ENCODE assay signal across 8 cellular contexts in genomic region chr1:176073524-176074157, GRCh38.
DNase-seq lines count a peak whose midpoint lies in the region; ATAC-seq lines count a peak whose summit lies in the region.

No MANE protein-coding gene starts in this region.

- peaks cover 27% of the 10 kb centered on the region for H3K9me3 Mint-ChIP-seq in activated T-helper 2 cell treated with anti-CD3 and anti-CD28 coated beads, Interferon-gamma antibody, Interleukin-2, Interleukin-4, amounts not matched to agents 10 μg/mL and 5 μg/mL and 100 μg/mL, durations not matched to agents 14 hours and 24 hours and 36 hours

- H3K4me3 Mint-ChIP-seq in activated T-helper 2 cell treated with anti-CD3 and anti-CD28 coated beads, Interferon-gamma antibody, Interleukin-2, Interleukin-4, amounts not matched to agents 10 μg/mL and 5 μg/mL and 100 μg/mL, durations not matched to agents 14 hours and 24 hours and 36 hours (ENCODE audit: low read depth) = no peak overlapping the region

- peaks cover 47% of the 10 kb centered on the region for H3K36me3 Mint-ChIP-seq in activated T-helper 2 cell treated with anti-CD3 and anti-CD28 coated beads, Interferon-gamma antibody, Interleukin-2, Interleukin-4, amounts not matched to agents 10 μg/mL and 5 μg/mL and 100 μg/mL, durations not matched to agents 14 hours and 24 hours and 36 hours (ENCODE audit: low read depth)

- no peaks in the 10 kb centered on the region for H3K27me3 Mint-ChIP-seq in activated T-helper 2 cell treated with anti-CD3 and anti-CD28 coated beads, Interferon-gamma antibody, Interleukin-2, Interleukin-4, amounts not matched to agents 10 μg/mL and 5 μg/mL and 100 μg/mL, durations not matched to agents 14 hours and 24 hours and 36 hours (ENCODE audit: low read depth)

- peak; percentile 54 for ATAC-seq in Right ventricle myocardium inferior
- ATAC-seq in HG02938 (IDR thresholded peaks at IDR 0.05; ENCODE audit: unreplicated experiment) = peak; percentile 78

- DNase-seq in Right ventricle myocardium inferior (ENCODE audit: missing footprints) (no peak), cardiac septum (ENCODE audit: low spot score) (no peak), NCI-H226 (peak; percentile 5), globus pallidus (ENCODE audit: low spot score) (peak; percentile 75), pons (ENCODE audit: low spot score) (peak; percentile 88)
- DNase-seq in activated CD4-positive, alpha-beta T cell treated with anti-CD3 and anti-CD28 coated beads, Interleukin-2, amount 50 U/mL, for 1 hour = peak; percentile 13
- no peak for DNase-seq in activated T-helper 2 cell treated with anti-CD3 and anti-CD28 coated beads, Interferon-gamma antibody, Interleukin-2, Interleukin-4, amounts not matched to agents 10 μg/mL and 5 μg/mL and 100 μg/mL, durations not matched to agents 14 hours and 24 hours and 36 hours (ENCODE audit: low spot score)

- no peak overlapping the region for H3K27ac Mint-ChIP-seq in activated T-helper 2 cell treated with anti-CD3 and anti-CD28 coated beads, Interferon-gamma antibody, Interleukin-2, Interleukin-4, amounts not matched to agents 10 μg/mL and 5 μg/mL and 100 μg/mL, durations not matched to agents 14 hours and 24 hours and 36 hours

- H3K4me1 Mint-ChIP-seq in activated T-helper 2 cell treated with anti-CD3 and anti-CD28 coated beads, Interferon-gamma antibody, Interleukin-2, Interleukin-4, amounts not matched to agents 10 μg/mL and 5 μg/mL and 100 μg/mL, durations not matched to agents 14 hours and 24 hours and 36 hours (ENCODE audit: low read depth) = peaks cover under 1% of the 10 kb centered on the region

- intact Hi-C loops in Right ventricle myocardium inferior (cut with DNase I) (loop anchor here (5.0 to 10.0 kb wide), 3 partner anchors 589 to 921 kb away; no protein-coding TSS in a partner anchor), cardiac septum (cut with DNase I) (loop anchor here (2.0 to 5.0 kb wide), 3 partner anchors 593 to 921 kb away; no protein-coding TSS in a partner anchor)
- intact Hi-C loops in activated T-helper 2 cell treated with anti-CD3 and anti-CD28 coated beads, Interferon-gamma antibody, Interleukin-2, Interleukin-4, amounts not matched to agents 10 μg/mL and 5 μg/mL and 100 μg/mL, durations not matched to agents 14 hours and 24 hours and 36 hours (cut with micrococcal nuclease) = loop anchor here (5.0 to 10.0 kb wide), 2 partner anchors 591 to 699 kb away; no protein-coding TSS in a partner anchor

Comparison
In these comparisons a context has a peak if more than half of its experiments do, and no peak if none do; other contexts are left out.
1. DNase-seq: peak in NCI-H226 (single experiment), activated CD4-positive, alpha-beta T cell treated with anti-CD3 and anti-CD28 coated beads, Interleukin-2, amount 50 U/mL, for 1 hour (single experiment), globus pallidus (single experiment) and pons (single experiment); none in Right ventricle myocardium inferior (single experiment), cardiac septum (single experiment) and activated T-helper 2 cell treated with anti-CD3 and anti-CD28 coated beads, Interferon-gamma antibody, Interleukin-2, Interleukin-4, amounts not matched to agents 10 μg/mL and 5 μg/mL and 100 μg/mL, durations not matched to agents 14 hours and 24 hours and 36 hours (single experiment).